Comparison of ENCODE assay signal across 9 cellular contexts in genomic region chr1:246753670-246754535, GRCh38. TPM values are rescaled to one million over a fixed set of nuclear protein-coding genes. Genes with fewer than 3 reads are reported as not detected.
DNase-seq lines count a peak whose midpoint lies in the region; ATAC-seq, FAIRE-seq and TF ChIP-seq lines count a peak whose summit lies in the region.
"Had no signal": no experiment of that assay in that cellular context is flagged by ENCODE, and none has a peak within 500 bp of the region (broad histone marks: within the 10 kb centered on the region; RNA-seq: fewer than 3 reads in every experiment).

No MANE protein-coding gene starts in this region.

- no peaks in the 10 kb centered on the region for H3K79me2 ChIP-seq in parathyroid adenoma

- FAIRE-seq in urothelium cell line (lab: Jason Lieb, UNC), result peak; percentile 13

- H3K9me3 ChIP-seq in gastroesophageal sphincter (no peaks in the 10 kb centered on the region), parathyroid adenoma (ENCODE audit: control insufficient read depth, low read length) (no peaks in the 10 kb centered on the region)

- H2AFZ ChIP-seq in parathyroid adenoma, result no peak overlapping the region

- H3K4me1 Mint-ChIP-seq in activated T-helper 1 cell treated with anti-CD3 and anti-CD28 coated beads, Interleukin-12 subunit alpha, Interleukin-12 subunit beta, Interleukin-2, Interleukin-4 antibody, amounts not matched to agents 30 ng/mL and 10 ng/mL and 1 ng/mL, durations not matched to agents 14 hours and 24 hours and 36 hours (ENCODE audit: low read depth), result no peaks in the 10 kb centered on the region
- H3K4me1 Mint-ChIP-seq: activated naive CD4-positive, alpha-beta T cell treated with anti-CD3 and anti-CD28 coated beads, Interleukin-2, amount 50 U/mL, for 24 hours had no signal

- peak; percentile 60 to 79 (median 61) for TF ChIP-seq CTCF in gastroesophageal sphincter (IDR thresholded peaks at IDR 0.05)
- peak; percentile 54 for TF ChIP-seq CTCF in parathyroid adenoma (IDR thresholded peaks at IDR 0.05)

- H3K4me1 ChIP-seq in gastroesophageal sphincter, result no peaks in the 10 kb centered on the region
- no peaks in the 10 kb centered on the region for H3K4me1 ChIP-seq in parathyroid adenoma

- H3K36me3 ChIP-seq in gastroesophageal sphincter, result peaks cover 0 to 8% of the 10 kb centered on the region in 2 donors
- no peaks in the 10 kb centered on the region for H3K36me3 ChIP-seq in parathyroid adenoma (ENCODE audit: control insufficient read depth, insufficient read depth, low read length)

- no peak overlapping the region for H3K4me3 Mint-ChIP-seq in activated T-helper 1 cell treated with anti-CD3 and anti-CD28 coated beads, Interleukin-12 subunit alpha, Interleukin-12 subunit beta, Interleukin-2, Interleukin-4 antibody, amounts not matched to agents 30 ng/mL and 10 ng/mL and 1 ng/mL, durations not matched to agents 14 hours and 24 hours and 36 hours
- H3K4me3 Mint-ChIP-seq: activated naive CD4-positive, alpha-beta T cell treated with anti-CD3 and anti-CD28 coated beads, Interleukin-2, amount 50 U/mL, for 24 hours had no signal

- no peak overlapping the region for H3K4me2 ChIP-seq in parathyroid adenoma (ENCODE audit: low read length)

- no peak overlapping the region for H3K4me3 ChIP-seq in gastroesophageal sphincter
- H3K4me3 ChIP-seq in parathyroid adenoma (ENCODE audit: low read depth, low read length), result no peak overlapping the region

- intact Hi-C loops in activated T-helper 1 cell treated with anti-CD3 and anti-CD28 coated beads, Interleukin-12 subunit alpha, Interleukin-12 subunit beta, Interleukin-2, Interleukin-4 antibody, amounts not matched to agents 30 ng/mL and 10 ng/mL and 1 ng/mL, durations not matched to agents 14 hours and 24 hours and 36 hours (cut with micrococcal nuclease), result loop anchor here (1.0 kb wide), 1 partner anchor 257 kb away; no protein-coding TSS in a partner anchor

- no peak for TF ChIP-seq EP300 in gastroesophageal sphincter (IDR thresholded peaks at IDR 0.05)

- H3K27me3 Mint-ChIP-seq in activated T-helper 1 cell treated with anti-CD3 and anti-CD28 coated beads, Interleukin-12 subunit alpha, Interleukin-12 subunit beta, Interleukin-2, Interleukin-4 antibody, amounts not matched to agents 30 ng/mL and 10 ng/mL and 1 ng/mL, durations not matched to agents 14 hours and 24 hours and 36 hours (ENCODE audit: insufficient read depth), result no peaks in the 10 kb centered on the region
- H3K27me3 Mint-ChIP-seq: activated naive CD4-positive, alpha-beta T cell treated with anti-CD3 and anti-CD28 coated beads, Interleukin-2, amount 50 U/mL, for 24 hours had no signal

- DNase-seq in COLO829 (ENCODE audit: low spot score) (peak; percentile 42), HK-2 (ENCODE audit: unreplicated experiment) (peak; percentile 79), RKO (ENCODE audit: low spot score) (peak; percentile 53), urothelium cell line (ENCODE audit: low spot score) (peak; percentile 44)
- DNase-seq in activated T-helper 1 cell treated with anti-CD3 and anti-CD28 coated beads, Interleukin-12 subunit alpha, Interleukin-12 subunit beta, Interleukin-2, Interleukin-4 antibody, amounts not matched to agents 30 ng/mL and 10 ng/mL and 1 ng/mL, durations not matched to agents 14 hours and 24 hours and 36 hours (ENCODE audit: low spot score), result peak; percentile 27

- H3K27me3 ChIP-seq in gastroesophageal sphincter, result no peaks in the 10 kb centered on the region
- H3K27me3 ChIP-seq in parathyroid adenoma (ENCODE audit: control insufficient read depth, insufficient read depth, low read length), result no peaks in the 10 kb centered on the region

- H3K27ac ChIP-seq in gastroesophageal sphincter (no peak overlapping the region), parathyroid adenoma (no peak overlapping the region)

- H3K9me3 Mint-ChIP-seq in activated T-helper 1 cell treated with anti-CD3 and anti-CD28 coated beads, Interleukin-12 subunit alpha, Interleukin-12 subunit beta, Interleukin-2, Interleukin-4 antibody, amounts not matched to agents 30 ng/mL and 10 ng/mL and 1 ng/mL, durations not matched to agents 14 hours and 24 hours and 36 hours, result no peaks in the 10 kb centered on the region
- H3K9me3 Mint-ChIP-seq: activated naive CD4-positive, alpha-beta T cell treated with anti-CD3 and anti-CD28 coated beads, Interleukin-2, amount 50 U/mL, for 24 hours had no signal

- H3K9ac ChIP-seq in parathyroid adenoma, result no peak overlapping the region

- no peak for TF ChIP-seq POLR2A in gastroesophageal sphincter (IDR thresholded peaks at IDR 0.05)

- ATAC-seq in GM19397 (IDR thresholded peaks at IDR 0.05; ENCODE audit: unreplicated experiment) (peak; percentile 82), gastroesophageal sphincter (peak; percentile 73)

- no peak overlapping the region for H3K27ac Mint-ChIP-seq in activated T-helper 1 cell treated with anti-CD3 and anti-CD28 coated beads, Interleukin-12 subunit alpha, Interleukin-12 subunit beta, Interleukin-2, Interleukin-4 antibody, amounts not matched to agents 30 ng/mL and 10 ng/mL and 1 ng/mL, durations not matched to agents 14 hours and 24 hours and 36 hours
- H3K27ac Mint-ChIP-seq: activated naive CD4-positive, alpha-beta T cell treated with anti-CD3 and anti-CD28 coated beads, Interleukin-2, amount 50 U/mL, for 24 hours had no signal

- H3K36me3 Mint-ChIP-seq in activated T-helper 1 cell treated with anti-CD3 and anti-CD28 coated beads, Interleukin-12 subunit alpha, Interleukin-12 subunit beta, Interleukin-2, Interleukin-4 antibody, amounts not matched to agents 30 ng/mL and 10 ng/mL and 1 ng/mL, durations not matched to agents 14 hours and 24 hours and 36 hours (ENCODE audit: low read depth), result no peaks in the 10 kb centered on the region
- H3K36me3 Mint-ChIP-seq: activated naive CD4-positive, alpha-beta T cell treated with anti-CD3 and anti-CD28 coated beads, Interleukin-2, amount 50 U/mL, for 24 hours had no signal

- 20 to 76% methylated on average over 1 to 2 of the region's 22 CpGs for WGBS in gastroesophageal sphincter (ENCODE audit: low coverage in 1 of 2), 2 donors

RNA-seq across cellular contexts. Expression of gene SCCPDH, which starts 29.7 kb away (rescaled TPM):
- 23.5 and 24.3 TPM in 2 replicates for total RNA-seq in activated T-helper 1 cell treated with anti-CD3 and anti-CD28 coated beads, Interleukin-12 subunit alpha, Interleukin-12 subunit beta, Interleukin-2, Interleukin-4 antibody, amounts not matched to agents 30 ng/mL and 10 ng/mL and 1 ng/mL, durations not matched to agents 14 hours and 24 hours and 36 hours
- 10 to 100 TPM; 21.3 to 32.2 (median 23.1) TPM for total RNA-seq in gastroesophageal sphincter

Comparison
In these comparisons a context has a peak if more than half of its experiments do, and no peak if none do; other contexts are left out.
1. DNase-seq: peak in every context shown above with its lines; median percentile 79 in HK-2; 53 in RKO; 44 in urothelium cell line; 42 in COLO829; 27 in activated T-helper 1 cell treated with anti-CD3 and anti-CD28 coated beads, Interleukin-12 subunit alpha, Interleukin-12 subunit beta, Interleukin-2, Interleukin-4 antibody, amounts not matched to agents 30 ng/mL and 10 ng/mL and 1 ng/mL, durations not matched to agents 14 hours and 24 hours and 36 hours.